ENCODE assay signal across 8 cellular contexts in genomic region chr6:17156112-17156921, GRCh38. TPM values are rescaled to one million over a fixed set of nuclear protein-coding genes. Genes with fewer than 3 reads are reported as not detected.
DNase-seq lines count a peak whose midpoint lies in the region; ATAC-seq and TF ChIP-seq lines count a peak whose summit lies in the region.

No MANE protein-coding gene starts in this region.

- H3K4me1 ChIP-seq in adrenal gland (replicated peaks in 1 of 2) (no peaks in the 10 kb centered on the region), right atrium auricular region (peaks cover 0 to 5% of the 10 kb centered on the region in 2 donors), sigmoid colon (no peaks in the 10 kb centered on the region)

- H3K4me3 ChIP-seq in adrenal gland, result no peak overlapping the region
- no peak overlapping the region for H3K4me3 ChIP-seq in right atrium auricular region
- H3K4me3 ChIP-seq in sigmoid colon, result no peak overlapping the region

- peak; percentile 56 for DNase-seq in GM13977 (ENCODE audit: low spot score)
- peak; percentile 76 for DNase-seq in NCI-H128 (lab: John Stamatoyannopoulos, UW; ENCODE audit: unreplicated experiment)
- DNase-seq in T follicular helper cell (ENCODE audit: low read depth), result peak; percentile 46
- peak; percentile 47 to 89 (median 72) for DNase-seq in adrenal gland
- peak; percentile 74 for DNase-seq in right atrium auricular region (ENCODE audit: low spot score)
- peak; percentile 83 for DNase-seq in sigmoid colon

- H3K36me3 ChIP-seq in adrenal gland (replicated peaks in 1 of 2) (no peaks in the 10 kb centered on the region), right atrium auricular region (no peaks in the 10 kb centered on the region), sigmoid colon (no peaks in the 10 kb centered on the region)

- in situ Hi-C loops in GM13977 (cut with MboI; ENCODE audit: low pct_unique_long_range_greater_than_20kb, low sequenced_read_pairs, unreplicated experiment), result loop anchor here (10.0 to 25.0 kb wide), 2 partner anchors 431 to 648 kb away; no protein-coding TSS in a partner anchor

- 34 to 39% (median 37%) methylated on average over 4 of the region's 4 CpGs for WGBS in adrenal gland, 4 donors
- 37 to 44% methylated on average over 4 of the region's 4 CpGs for WGBS in sigmoid colon, 2 donors

- H3K27ac ChIP-seq in 22Rv1, result no peak overlapping the region
- no peak overlapping the region for H3K27ac ChIP-seq in adrenal gland
- no peak overlapping the region for H3K27ac ChIP-seq in right atrium auricular region
- no peak overlapping the region for H3K27ac ChIP-seq in sigmoid colon

- TF ChIP-seq CTCF in 22Rv1 (IDR thresholded peaks at IDR 0.05) (peak; percentile 74), GM13977 (IDR thresholded peaks at IDR 0.05; ENCODE audit: extremely low read depth, insufficient read depth, missing control alignments) (peak; percentile 74), adrenal gland (IDR thresholded peaks at IDR 0.05) (peak; percentile 55 to 88 (median 82)), right atrium auricular region (IDR thresholded peaks at IDR 0.05) (peak; percentile 48 to 79), sigmoid colon (IDR thresholded peaks at IDR 0.05) (peak; percentile 65 to 78 (median 71))

- no peak for TF ChIP-seq EP300 in sigmoid colon (IDR thresholded peaks at IDR 0.05)

- no peaks in the 10 kb centered on the region for H3K27me3 ChIP-seq in adrenal gland
- H3K27me3 ChIP-seq in right atrium auricular region, result no peaks in the 10 kb centered on the region
- H3K27me3 ChIP-seq in sigmoid colon, result no peaks in the 10 kb centered on the region

- TF ChIP-seq POLR2A in adrenal gland (IDR thresholded peaks at IDR 0.05) (no peak), sigmoid colon (IDR thresholded peaks at IDR 0.05) (no peak)

- no peak for ATAC-seq in HG03521 (IDR thresholded peaks at IDR 0.05; ENCODE audit: unreplicated experiment)

- H3K9me3 ChIP-seq in adrenal gland (replicated peaks in 1 of 3), result no peaks in the 10 kb centered on the region
- H3K9me3 ChIP-seq in right atrium auricular region, result peaks cover 0 to 13% of the 10 kb centered on the region in 2 donors
- H3K9me3 ChIP-seq in sigmoid colon, result peaks cover 0 to 3% (median 0%) of the 10 kb centered on the region in 4 donors

- intact Hi-C loops in adrenal gland (cut with DNase I) (loop anchor here in 1 of 2 donors (2.0 to 5.0 kb wide), 2 partner anchors 428 to 646 kb away; no protein-coding TSS in a partner anchor), sigmoid colon (cut with DNase I) (loop anchor here (1.0 to 10.0 kb wide), 6 partner anchors 121 to 968 kb away; partner anchors contain the start of genes FAM8A1 and NHLRC1)

RNA-seq across cellular contexts. Expression of gene STMND1, which starts 54.5 kb away (rescaled TPM):
- total RNA-seq in adrenal gland (not detected), right atrium auricular region (not detected), sigmoid colon (under 1 TPM in 2 of 4 donors, not detected in 2; 0.27 to 0.36 TPM)
- polyA plus RNA-seq in adrenal gland (not detected), sigmoid colon (1 to 10 TPM in 1 of 3 donors, under 1 TPM in 1, not detected in 1; 0.83 to 2.1 TPM)
